8 cellular contexts compared by ENCODE assay signal in genomic region chr5:171494452-171495121, GRCh38.
DNase-seq lines count a peak whose midpoint lies in the region; ATAC-seq and TF ChIP-seq lines count a peak whose summit lies in the region.
"Had no signal": no experiment of that assay in that cellular context is flagged by ENCODE, and none has a peak within 500 bp of the region (broad histone marks: within the 10 kb centered on the region; RNA-seq: fewer than 3 reads in every experiment).

No MANE protein-coding gene starts in this region.

- H2BK120ac ChIP-seq in IMR-90 (ENCODE audit: low read depth, low read length), result peak overlapping the region; percentile 84

- H4K91ac ChIP-seq in IMR-90 (ENCODE audit: insufficient read depth, low read depth, low read length), result peak overlapping the region; percentile 48; the same call in 1 of the 2 replicates

- peak overlapping the region; percentile 37 for H2BK5ac ChIP-seq in IMR-90 (ENCODE audit: low read depth, low read length, poor library complexity, severe bottlenecking)

- H3K4ac ChIP-seq in IMR-90 (ENCODE audit: low read depth, low read length), result peak overlapping the region; percentile 77

- peak overlapping the region; percentile 45 for H3K23ac ChIP-seq in IMR-90 (ENCODE audit: low read depth, low read length)

- H3K27ac ChIP-seq in IMR-90 (ENCODE audit: insufficient read depth, low read length), result peak overlapping the region; percentile 80; the same call in 1 of the 2 replicates
- peak overlapping the region; percentile 13 to 64 (median 52) for H3K27ac ChIP-seq in upper lobe of left lung

- no peak for TF ChIP-seq EP300 in upper lobe of left lung (IDR thresholded peaks at IDR 0.05)

- peak overlapping the region; percentile 42; the same call in 1 of the 3 replicates for H2BK15ac ChIP-seq in IMR-90 (ENCODE audit: low read depth, low read length)

- no TSS peak for BruUV-seq in IMR-90 (replicated peaks; lab: Mats Ljungman, UMichigan)

- TF ChIP-seq CTCF in IMR-90 (conservative IDR thresholded peaks at IDR 0.05; ENCODE audit: low read depth, low read length) (no peak), upper lobe of left lung (IDR thresholded peaks at IDR 0.05) (no peak)

- H3K18ac ChIP-seq in IMR-90 (ENCODE audit: low read depth, low read length), result peak overlapping the region; percentile 80

- peak overlapping the region; percentile 13 to 81; a peak in 2 of 4 replicates for H4K8ac ChIP-seq in IMR-90 (ENCODE audit: low read depth in 2 of 2, low read length in 2 of 2)

- H3K36me3 ChIP-seq in IMR-90 (ENCODE audit: control insufficient read depth, insufficient read depth, low read length), result no peaks in the 10 kb centered on the region
- no peaks in the 10 kb centered on the region for H3K36me3 ChIP-seq in upper lobe of left lung

- H3K4me2 ChIP-seq in IMR-90 (ENCODE audit: low read depth, low read length), result peak overlapping the region; percentile 58

- H2AK5ac ChIP-seq in IMR-90 (ENCODE audit: low read depth, low read length), result peak overlapping the region; percentile 72; the same call in 1 of the 2 replicates

- H3K14ac ChIP-seq in IMR-90 (replicated peaks; ENCODE audit: low read depth, low read length), result peak overlapping the region; percentile 76

- H3K4me1 ChIP-seq in IMR-90 (ENCODE audit: control insufficient read depth, insufficient read depth, low read length) (peaks cover 14% of the 10 kb centered on the region), upper lobe of left lung (peaks cover 7 to 12% (median 7%) of the 10 kb centered on the region in 4 donors)

- no peak overlapping the region for H3K4me3 ChIP-seq in IMR-90 (ENCODE audit: insufficient read depth, low read depth, low read length)
- no peak overlapping the region for H3K4me3 ChIP-seq in upper lobe of left lung

- no peak overlapping the region for H3K9ac ChIP-seq in IMR-90 (ENCODE audit: low read depth, low read length)

- TF ChIP-seq POLR2A in IMR-90 (IDR thresholded peaks at IDR 0.05; ENCODE audit: low read depth, low read length), result no peak
- no peak for TF ChIP-seq POLR2A in upper lobe of left lung (IDR thresholded peaks at IDR 0.05)

- in situ Hi-C loops in IMR-90 (cut with MboI; ENCODE audit: low sequenced_read_pairs), result no loop called here

- dilution Hi-C loops in IMR-90 (cut with HindIII; ENCODE audit: low sequenced_read_pairs, unreplicated experiment), result no loop called here

- ATAC-seq in IMR-90 (ENCODE audit: low read depth) (peak; percentile 89), upper lobe of left lung (ENCODE audit: low FRiP score in 2 of 2) (peak; percentile 69 to 91)

- H3K9me3 ChIP-seq in IMR-90 (ENCODE audit: control insufficient read depth, insufficient read depth, low read length) (no peaks in the 10 kb centered on the region), upper lobe of left lung (no peaks in the 10 kb centered on the region)

- H2AK9ac ChIP-seq in IMR-90 (replicated peaks; ENCODE audit: low read depth, low read length, poor library complexity), result peak overlapping the region; percentile 38

- peaks cover 2% of the 10 kb centered on the region for H3K27me3 Mint-ChIP-seq in activated CD4-positive, alpha-beta T cell treated with anti-CD3 and anti-CD28 coated beads, Interleukin-2, amount 10 ng/mL, durations not matched to agents 7 days and 5 days

- peak overlapping the region; percentile 53 for H4K5ac ChIP-seq in IMR-90 (ENCODE audit: low read depth, low read length)

- H2AFZ ChIP-seq in IMR-90 (replicated peaks; ENCODE audit: low read length, poor library complexity), result peak overlapping the region; percentile 87

- no peaks in the 10 kb centered on the region for H4K20me1 ChIP-seq in IMR-90 (ENCODE audit: insufficient read depth, low read length)

- 0% methylated on average over 4 of the region's 17 CpGs; no CpG with 5 or more reads in 1 of the 2 experiments for WGBS in IMR-90 (ENCODE audit: extremely low coverage in 2 of 2, insufficient read length in 1 of 2), 2 experiments
- 37 to 42% methylated on average over 13 to 17 of the region's 17 CpGs for WGBS in upper lobe of left lung, 2 donors

- TF ChIP-seq RAD21 in IMR-90 (IDR thresholded peaks at IDR 0.05; ENCODE audit: low read length), result no peak

- no peak overlapping the region for H3K4me3 Mint-ChIP-seq in activated CD4-positive, alpha-beta T cell treated with anti-CD3 and anti-CD28 coated beads, Interleukin-2, amount 10 ng/mL, durations not matched to agents 7 days and 5 days
- H3K4me3 Mint-ChIP-seq: T-helper 1 cell treated with Interleukin-12 subunit alpha and Interleukin-12 subunit beta and Interleukin-4 antibody, amounts not matched to agents 30 μg/mL and 1 μg/mL, for 36 hours had no signal

- H3K56ac ChIP-seq in IMR-90 (ENCODE audit: extremely low read depth, insufficient read depth, low read length), result 0 out of 2 replicates have a peak overlapping the region, but pooled peaks have one; percentile 10

- no peaks in the 10 kb centered on the region for H3K9me3 Mint-ChIP-seq in activated CD4-positive, alpha-beta T cell treated with anti-CD3 and anti-CD28 coated beads, Interleukin-2, amount 10 ng/mL, durations not matched to agents 7 days and 5 days
- H3K9me3 Mint-ChIP-seq: T-helper 1 cell treated with Interleukin-12 subunit alpha and Interleukin-12 subunit beta and Interleukin-4 antibody, amounts not matched to agents 30 μg/mL and 1 μg/mL, for 36 hours had no signal

- H3K36me3 Mint-ChIP-seq in activated CD4-positive, alpha-beta T cell treated with anti-CD3 and anti-CD28 coated beads, Interleukin-2, amount 10 ng/mL, durations not matched to agents 7 days and 5 days (ENCODE audit: low read depth), result no peaks in the 10 kb centered on the region

- peaks cover 13% of the 10 kb centered on the region for H3K9me1 ChIP-seq in IMR-90 (ENCODE audit: insufficient read depth, low read length)

- DNase-seq in IMR-90 (peak; percentile 59), brain pericyte (ENCODE audit: low read depth, low spot score) (peak; percentile 60), left kidney (ENCODE audit: low read depth, low spot score) (peak; percentile 78), upper lobe of left lung (peak; percentile 31 to 83), germinal center (ENCODE audit: low spot score) (no peak), NOMO-1 (lab: John Stamatoyannopoulos, UW; ENCODE audit: unreplicated experiment in 2 of 2) (no peak)
- no peak for DNase-seq in activated CD4-positive, alpha-beta T cell treated with anti-CD3 and anti-CD28 coated beads, Interleukin-2, amount 10 ng/mL, durations not matched to agents 7 days and 5 days

- POLR2A ChIA-PET in IMR-90 (lab: Charles Lee; ENCODE audit: unreplicated experiment), result no interaction called here
- POLR2A ChIA-PET in activated CD4-positive, alpha-beta T cell treated with anti-CD3 and anti-CD28 coated beads, Interleukin-2, amount 10 ng/mL, durations not matched to agents 7 days and 5 days (lab: Charles Lee), result no interaction called here

- peaks cover 4% of the 10 kb centered on the region for H3K27me3 ChIP-seq in IMR-90 (ENCODE audit: control insufficient read depth, insufficient read depth, low read length)
- H3K27me3 ChIP-seq in upper lobe of left lung, result no peaks in the 10 kb centered on the region

- CTCF ChIA-PET in IMR-90 (lab: Yijun Ruan, JAX), result interaction anchor here (0.9 to 1.0 kb wide), 3 partner anchors 10 to 135 kb away, joined by 3 to 6 read pairs (median 4); no protein-coding TSS in a partner anchor
- CTCF ChIA-PET in activated CD4-positive, alpha-beta T cell treated with anti-CD3 and anti-CD28 coated beads, Interleukin-2, amount 10 ng/mL, durations not matched to agents 7 days and 5 days (lab: Charles Lee), result no interaction called here

- peak overlapping the region; percentile 69 for H2BK20ac ChIP-seq in IMR-90 (ENCODE audit: low read depth, low read length)

- H3K4me1 Mint-ChIP-seq in activated CD4-positive, alpha-beta T cell treated with anti-CD3 and anti-CD28 coated beads, Interleukin-2, amount 10 ng/mL, durations not matched to agents 7 days and 5 days, result no peaks in the 10 kb centered on the region

- intact Hi-C loops in IMR-90 (cut with micrococcal nuclease), result loop anchor here (5.0 kb wide), 1 partner anchor 103 kb away; no protein-coding TSS in a partner anchor

- H3K27ac Mint-ChIP-seq in activated CD4-positive, alpha-beta T cell treated with anti-CD3 and anti-CD28 coated beads, Interleukin-2, amount 10 ng/mL, durations not matched to agents 7 days and 5 days, result no peak overlapping the region
- H3K27ac Mint-ChIP-seq: T-helper 1 cell treated with Interleukin-12 subunit alpha and Interleukin-12 subunit beta and Interleukin-4 antibody, amounts not matched to agents 30 μg/mL and 1 μg/mL, for 36 hours had no signal

- no peaks in the 10 kb centered on the region for H3K79me1 ChIP-seq in IMR-90 (ENCODE audit: low read depth in 1 of 2, low read length in 2 of 2)

TF ChIP-seq in IMR-90, 13 proteins besides CTCF, POLR2A, EP300 and RAD21:
- TF ChIP-seq RCOR1 (IDR thresholded peaks at IDR 0.05; ENCODE audit: insufficient replicate concordance, low read length) (no peak), RFX5 (IDR thresholded peaks at IDR 0.05; ENCODE audit: low read depth, low read length) (no peak), FOS (IDR thresholded peaks at IDR 0.05; ENCODE audit: low read depth, low read length) (peak; percentile 67; the same call in 1 of the 2 replicates), MAZ (IDR thresholded peaks at IDR 0.05; ENCODE audit: borderline replicate concordance, low read depth, low read length) (peak; percentile 70; the same call in 1 of the 2 replicates), MAFK (IDR thresholded peaks at IDR 0.05; ENCODE audit: low read depth, low read length) (no peak), CHD1 (IDR thresholded peaks at IDR 0.05; ENCODE audit: low read depth, low read length) (no peak), BHLHE40 (IDR thresholded peaks at IDR 0.05; ENCODE audit: low read depth, low read length) (no peak), NFE2L2 (IDR thresholded peaks at IDR 0.05; ENCODE audit: low read depth, low read length) (peak; percentile 35; the same call in 1 of the 2 replicates), MXI1 (IDR thresholded peaks at IDR 0.05; ENCODE audit: borderline replicate concordance, low read depth, low read length) (no peak)
- TF ChIP-seq, protein P1, sequence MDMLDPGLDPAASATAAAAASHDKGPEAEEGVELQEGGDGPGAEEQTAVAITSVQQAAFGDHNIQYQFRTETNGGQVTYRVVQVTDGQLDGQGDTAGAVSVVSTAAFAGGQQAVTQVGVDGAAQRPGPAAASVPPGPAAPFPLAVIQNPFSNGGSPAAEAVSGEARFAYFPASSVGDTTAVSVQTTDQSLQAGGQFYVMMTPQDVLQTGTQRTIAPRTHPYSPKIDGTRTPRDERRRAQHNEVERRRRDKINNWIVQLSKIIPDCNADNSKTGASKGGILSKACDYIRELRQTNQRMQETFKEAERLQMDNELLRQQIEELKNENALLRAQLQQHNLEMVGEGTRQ (IDR thresholded peaks at IDR 0.05; ENCODE audit: low read depth, low read length), result no peak

Comparison
In these comparisons a context has a peak if more than half of its experiments do, and no peak if none do; other contexts are left out.
1. DNase-seq: peak in IMR-90 (single experiment), brain pericyte (single experiment), left kidney (single experiment) and upper lobe of left lung (2 of 2); none in germinal center (single experiment), NOMO-1 (0 of 2) and activated CD4-positive, alpha-beta T cell treated with anti-CD3 and anti-CD28 coated beads, Interleukin-2, amount 10 ng/mL, durations not matched to agents 7 days and 5 days (single experiment).